10 cellular contexts compared by ENCODE assay signal in the genomic region with DNA sequence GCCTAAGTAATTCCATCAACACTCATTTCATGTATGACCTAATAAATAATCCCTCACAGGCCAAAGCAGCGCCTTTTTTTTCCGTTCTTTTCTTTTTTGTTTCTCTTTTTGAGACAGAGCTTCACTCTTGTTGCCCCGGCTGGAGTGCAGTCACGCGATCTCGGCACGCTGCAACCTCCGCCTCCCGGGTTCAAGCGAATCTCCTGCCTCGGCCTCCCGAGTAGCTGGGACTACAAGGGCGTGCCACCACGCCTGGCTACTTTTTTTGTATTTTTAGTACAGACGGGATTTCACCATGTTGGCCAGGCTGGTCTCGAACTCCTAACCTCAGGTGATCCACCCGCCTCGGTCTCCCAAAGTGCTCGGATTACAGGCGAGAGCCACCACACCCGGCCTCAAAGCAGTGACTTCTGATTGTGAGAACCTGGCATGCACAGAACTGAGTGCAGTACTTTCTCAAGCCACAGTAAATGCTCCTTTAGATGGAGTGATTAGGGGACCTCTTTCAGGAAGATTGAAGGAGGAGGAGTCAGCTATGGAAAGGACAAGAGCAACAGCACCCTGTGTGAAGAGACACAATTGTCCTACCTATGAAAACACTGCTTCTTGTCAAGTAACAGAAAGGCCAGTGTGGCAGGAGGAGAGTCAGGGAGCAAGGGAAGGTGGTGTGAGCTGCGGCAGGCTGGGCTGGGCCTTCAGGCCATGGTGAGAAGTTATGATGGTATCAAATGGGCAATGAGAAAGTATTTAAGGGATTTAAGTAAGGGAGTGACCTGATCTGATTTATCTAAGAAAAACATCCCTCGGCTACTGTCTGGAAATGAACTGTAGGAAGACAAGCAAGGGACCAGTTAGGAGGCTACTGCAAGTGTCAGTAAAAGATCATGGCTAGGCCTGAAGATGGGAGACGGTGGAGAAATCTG. TPM values are rescaled to one million over a fixed set of nuclear protein-coding genes. Genes with fewer than 3 reads are reported as not detected.
DNase-seq lines count a peak whose midpoint lies in the region; ATAC-seq, FAIRE-seq and TF ChIP-seq lines count a peak whose summit lies in the region.
"Had no signal": no experiment of that assay in that cellular context is flagged by ENCODE, and none has a peak within 500 bp of the region (broad histone marks: within the 10 kb centered on the region; RNA-seq: fewer than 3 reads in every experiment).

No MANE protein-coding gene starts in this region.

- ATAC-seq in activated T-cell treated with anti-CD3 and anti-CD28 coated beads, Interleukin-2, amount 50 U/mL, for 4 hours: no peak
- no peak for ATAC-seq in stimulated activated effector memory CD8-positive, alpha-beta T cell treated with anti-CD3 and anti-CD28 coated beads, Interleukin-12 subunit alpha, Interleukin-12 subunit beta, amount 100 ng/mL, for 72 hours
- ATAC-seq in left cardiac atrium (no peak), GM21526 (IDR thresholded peaks at IDR 0.05; ENCODE audit: low FRiP score, unreplicated experiment) (no peak)

- no peak for FAIRE-seq in endothelial cell of umbilical vein (lab: Jason Lieb, UNC)

- peaks cover 24% of the 10 kb centered on the region for H3K4me1 Mint-ChIP-seq in activated T-cell treated with anti-CD3 and anti-CD28 coated beads, Interleukin-2, amount 50 U/mL, for 4 hours (ENCODE audit: low read depth)
- H3K4me1 Mint-ChIP-seq in stimulated activated effector memory CD8-positive, alpha-beta T cell treated with anti-CD3 and anti-CD28 coated beads, Interleukin-12 subunit alpha, Interleukin-12 subunit beta, amount 100 ng/mL, for 72 hours: peaks cover 20% of the 10 kb centered on the region

- POLR2A ChIA-PET in endothelial cell of umbilical vein (lab: Charles Lee): no interaction called here

- H3K27me3 ChIP-seq in endothelial cell of umbilical vein (ENCODE audit: control insufficient read depth in 2 of 2, insufficient read depth in 2 of 2, low read length in 2 of 2): no peaks in the 10 kb centered on the region

- H3K4me1 ChIP-seq in endothelial cell of umbilical vein (ENCODE audit: control insufficient read depth, extremely low read depth, insufficient read depth, low read length): peaks cover 15% of the 10 kb centered on the region

- TF ChIP-seq CTCF in endothelial cell of umbilical vein (IDR thresholded peaks at IDR 0.05; ENCODE audit: extremely low read depth in 1 of 2, insufficient read depth in 1 of 2, low read depth in 1 of 2, low read length in 2 of 2): no peak

- no peak for TF ChIP-seq POLR2A in endothelial cell of umbilical vein (IDR thresholded peaks at IDR 0.05; ENCODE audit: low read depth, low read length)

- peak overlapping the region; percentile 84 for H2AFZ ChIP-seq in endothelial cell of umbilical vein (ENCODE audit: low read depth, low read length)

- no TSS peak for BruUV-seq in endothelial cell of umbilical vein (replicated peaks; lab: Mats Ljungman, UMichigan)

- no peaks in the 10 kb centered on the region for H4K20me1 ChIP-seq in endothelial cell of umbilical vein (replicated peaks; ENCODE audit: control insufficient read depth, extremely low read depth, insufficient read depth, low read length)

- H3K27ac Mint-ChIP-seq in stimulated activated effector memory CD8-positive, alpha-beta T cell treated with anti-CD3 and anti-CD28 coated beads, Interleukin-12 subunit alpha, Interleukin-12 subunit beta, amount 100 ng/mL, for 72 hours: peak overlapping the region; percentile 21

- no peak overlapping the region for H3K27ac ChIP-seq in endothelial cell of umbilical vein (ENCODE audit: insufficient read depth, low read depth, low read length)

- H3K27me3 Mint-ChIP-seq in activated T-cell treated with anti-CD3 and anti-CD28 coated beads, Interleukin-2, amount 50 U/mL, for 4 hours (ENCODE audit: low read depth): no peaks in the 10 kb centered on the region

- H3K79me2 ChIP-seq in endothelial cell of umbilical vein (ENCODE audit: control insufficient read depth, insufficient read depth, low read length): peaks cover 25% of the 10 kb centered on the region

- intact Hi-C loops in endothelial cell of umbilical vein (cut with micrococcal nuclease): loop anchor here (1.0 to 5.0 kb wide), 4 partner anchors 112 to 575 kb away; no protein-coding TSS in a partner anchor
- intact Hi-C loops in left cardiac atrium (cut with DNase I): loop anchor here (2.0 to 10.0 kb wide), 3 partner anchors 54 to 73 kb away; no protein-coding TSS in a partner anchor

- H3K9me1 ChIP-seq in endothelial cell of umbilical vein (replicated peaks; ENCODE audit: control insufficient read depth, extremely low read depth, insufficient read depth, low read length): no peaks in the 10 kb centered on the region

- H3K36me3 ChIP-seq in endothelial cell of umbilical vein (ENCODE audit: control insufficient read depth in 2 of 2, extremely low read depth in 1 of 2, insufficient read depth in 2 of 2, low read length in 2 of 2): no peaks in the 10 kb centered on the region

- dilution Hi-C loops in endothelial cell of umbilical vein (cut with MboI; ENCODE audit: extremely low pct_ligation_motif_present, low sequenced_read_pairs): no loop called here

- no peak overlapping the region for H3K4me2 ChIP-seq in endothelial cell of umbilical vein (ENCODE audit: insufficient read depth, low read length)

- H3K9me3 ChIP-seq in endothelial cell of umbilical vein (replicated peaks; ENCODE audit: control insufficient read depth, insufficient read depth, low read length): no peaks in the 10 kb centered on the region
- H3K9me3 ChIP-seq: HAP-1 had no signal

- H3K36me3 Mint-ChIP-seq in activated T-cell treated with anti-CD3 and anti-CD28 coated beads, Interleukin-2, amount 50 U/mL, for 4 hours (ENCODE audit: insufficient read depth): peaks cover 7% of the 10 kb centered on the region
- H3K36me3 Mint-ChIP-seq in stimulated activated effector memory CD8-positive, alpha-beta T cell treated with anti-CD3 and anti-CD28 coated beads, Interleukin-12 subunit alpha, Interleukin-12 subunit beta, amount 100 ng/mL, for 72 hours: peaks cover 32% of the 10 kb centered on the region

- H3K9ac ChIP-seq in endothelial cell of umbilical vein (replicated peaks; ENCODE audit: extremely low read depth, insufficient read depth, low read length): no peak overlapping the region

- H3K4me3 ChIP-seq in endothelial cell of umbilical vein (replicated peaks in 1 of 3; ENCODE audit: insufficient read depth in 1 of 3, low read depth in 1 of 3, low read length in 3 of 3): no peak overlapping the region

- DNase-seq in activated T-cell treated with anti-CD3 and anti-CD28 coated beads, Interleukin-2, amount 50 U/mL, for 4 hours: no peak
- DNase-seq in activated T-cell treated with anti-CD3 and anti-CD28 coated beads for 4 hours (no peak), SK-N-DZ (ENCODE audit: low spot score) (peak; percentile 81), endothelial cell of umbilical vein (ENCODE audit: low read depth, low spot score) (no peak), left cardiac atrium (no peak), CD1c-positive myeloid dendritic cell (ENCODE audit: extremely low spot score) (no peak)
- no peak for DNase-seq in stimulated activated effector memory CD8-positive, alpha-beta T cell treated with anti-CD3 and anti-CD28 coated beads, Interleukin-12 subunit alpha, Interleukin-12 subunit beta, amount 100 ng/mL, for 72 hours (ENCODE audit: low spot score in 2 of 2)
- DNase-seq: amniotic stem cell had no signal

- CTCF ChIA-PET in endothelial cell of umbilical vein (lab: Charles Lee): interaction anchor here (1.2 to 2.8 kb wide), 3 partner anchors 47 to 74 kb away, joined by 3 to 22 read pairs (median 19); no protein-coding TSS in a partner anchor

- no peaks in the 10 kb centered on the region for H3K9me3 Mint-ChIP-seq in activated T-cell treated with anti-CD3 and anti-CD28 coated beads, Interleukin-2, amount 50 U/mL, for 4 hours
- H3K9me3 Mint-ChIP-seq in stimulated activated effector memory CD8-positive, alpha-beta T cell treated with anti-CD3 and anti-CD28 coated beads, Interleukin-12 subunit alpha, Interleukin-12 subunit beta, amount 100 ng/mL, for 72 hours: no peaks in the 10 kb centered on the region

- H3K4me3 Mint-ChIP-seq in activated T-cell treated with anti-CD3 and anti-CD28 coated beads, Interleukin-2, amount 50 U/mL, for 4 hours: peak overlapping the region; percentile 29
- peak overlapping the region; percentile 84 for H3K4me3 Mint-ChIP-seq in stimulated activated effector memory CD8-positive, alpha-beta T cell treated with anti-CD3 and anti-CD28 coated beads, Interleukin-12 subunit alpha, Interleukin-12 subunit beta, amount 100 ng/mL, for 72 hours

TF ChIP-seq in endothelial cell of umbilical vein, 7 proteins besides CTCF, POLR2A, EP300 and RAD21:
- TF ChIP-seq POLR2AphosphoS5 (IDR thresholded peaks at IDR 0.05; ENCODE audit: insufficient read depth, low read depth, low read length): no peak
- TF ChIP-seq EZH2 (IDR thresholded peaks at IDR 0.05; ENCODE audit: borderline replicate concordance, low read depth, low read length, severe bottlenecking): no peak
- TF ChIP-seq FOS (IDR thresholded peaks at IDR 0.05; ENCODE audit: borderline replicate concordance, insufficient read depth, low read length): no peak
- TF ChIP-seq, protein P1, sequence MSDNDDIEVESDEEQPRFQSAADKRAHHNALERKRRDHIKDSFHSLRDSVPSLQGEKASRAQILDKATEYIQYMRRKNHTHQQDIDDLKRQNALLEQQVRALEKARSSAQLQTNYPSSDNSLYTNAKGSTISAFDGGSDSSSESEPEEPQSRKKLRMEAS (IDR thresholded peaks at IDR 0.05; ENCODE audit: insufficient read depth, insufficient read length): no peak
- TF ChIP-seq GATA2 (IDR thresholded peaks at IDR 0.05; ENCODE audit: insufficient read depth, insufficient read length, low read depth, low read length): no peak
- no peak for TF ChIP-seq JUN (IDR thresholded peaks at IDR 0.05; ENCODE audit: borderline replicate concordance, insufficient read depth, insufficient read length, low read depth)
- no peak for TF ChIP-seq MYC (IDR thresholded peaks at IDR 0.05; ENCODE audit: low read depth, low read length)

RNA-seq across cellular contexts. Expression of a gene that starts 1.7 kb away (rescaled TPM):
- 10 to 100 TPM; 39.1 to 43.4 (median 43.1) TPM for total RNA-seq in activated T-cell treated with anti-CD3 and anti-CD28 coated beads, Interleukin-2, amount 50 U/mL, for 4 hours
- polyA plus RNA-seq in SK-N-DZ (2014; cell fraction: cytosol; rRNA removed): 24.4 and 25.8 TPM in 2 replicates
- 24.2 and 28.7 TPM in 2 replicates for polyA plus RNA-seq in SK-N-DZ (2014; cell fraction: nucleus; rRNA removed)
- total RNA-seq in endothelial cell of umbilical vein (37.4 and 37.8 TPM in 2 replicates), left cardiac atrium (10 to 100 TPM; 37.8 to 44.1 TPM)
- 11.7 TPM in 2 replicates for polyA plus RNA-seq in endothelial cell of umbilical vein
- 12.5 and 13.2 TPM in 2 replicates for polyA plus RNA-seq in endothelial cell of umbilical vein (2011; cell fraction: cytosol; rRNA removed)
- polyA plus RNA-seq in endothelial cell of umbilical vein (2011; cell fraction: nucleus; rRNA removed): 28.3 and 33.8 TPM in 2 replicates
- polyA plus RNA-seq in endothelial cell of umbilical vein (2012): 14.3 and 20.0 TPM in 2 replicates
- 26.7 and 28.9 TPM in 2 replicates for polyA minus RNA-seq in endothelial cell of umbilical vein
- 12.8 TPM for polyA minus RNA-seq in endothelial cell of umbilical vein (2011; cell fraction: cytosol; rRNA and poly(A)+ RNA removed)
- polyA minus RNA-seq in endothelial cell of umbilical vein (2011; cell fraction: nucleus; rRNA and poly(A)+ RNA removed): 48.4 and 65.7 TPM in 2 replicates
